1 cellular context compared by ENCODE assay signal in genomic region chr19:12788682-12789097, GRCh38.
TF ChIP-seq lines count a peak whose summit lies in the region.

No MANE protein-coding gene starts in this region.

TF ChIP-seq in HepG2, 621 proteins besides CTCF, POLR2A, EP300 and RAD21 (continued from another document):
- TF ChIP-seq ZNF574 (CRISPR knock-in tag; IDR thresholded peaks at IDR 0.05) (no peak), SAP130 (CRISPR knock-in tag; IDR thresholded peaks at IDR 0.05; ENCODE audit: low read depth) (peak; percentile 54), PCBP1 (IDR thresholded peaks at IDR 0.05; ENCODE audit: borderline replicate concordance, low read depth, low read length) (0 out of 2 replicates have a peak, but pooled peaks have one; percentile 49), RXRA (CRISPR knock-in tag; IDR thresholded peaks at IDR 0.05) (peak; percentile 50; the same call in 1 of the 2 replicates), AFF4 (CRISPR knock-in tag; IDR thresholded peaks at IDR 0.05) (no peak), SP4 (CRISPR knock-in tag; IDR thresholded peaks at IDR 0.05) (no peak), FOSL1 (CRISPR knock-in tag; IDR thresholded peaks at IDR 0.05; ENCODE audit: borderline replicate concordance) (no peak), ZSCAN25 (CRISPR knock-in tag; IDR thresholded peaks at IDR 0.05) (0 out of 2 replicates have a peak, but pooled peaks have one; percentile 28), ZNF10 (CRISPR knock-in tag; IDR thresholded peaks at IDR 0.05; ENCODE audit: borderline replicate concordance, low read depth) (no peak), TEAD3 (CRISPR knock-in tag; optimal IDR thresholded peaks at IDR 0.05; ENCODE audit: borderline replicate concordance) (peak; percentile 13), ZNF136 (CRISPR knock-in tag; IDR thresholded peaks at IDR 0.05; ENCODE audit: low read depth) (no peak), ZNF83 (CRISPR knock-in tag; IDR thresholded peaks at IDR 0.05; ENCODE audit: borderline replicate concordance) (no peak), RERE (CRISPR knock-in tag; IDR thresholded peaks at IDR 0.05; ENCODE audit: low read depth) (no peak), ARID4A (CRISPR knock-in tag; IDR thresholded peaks at IDR 0.05; ENCODE audit: borderline replicate concordance) (peak; percentile 42; the same call in 1 of the 2 replicates), PAXIP1 (CRISPR knock-in tag; conservative IDR thresholded peaks at IDR 0.05) (peak; percentile 46), NFRKB (IDR thresholded peaks at IDR 0.05) (no peak), ZNF710 (CRISPR knock-in tag; IDR thresholded peaks at IDR 0.05; ENCODE audit: borderline replicate concordance) (no peak), SIX4 (CRISPR knock-in tag; IDR thresholded peaks at IDR 0.05) (no peak), RFX5 (IDR thresholded peaks at IDR 0.05; ENCODE audit: low read depth, low read length) (no peak), TIGD3 (CRISPR knock-in tag; IDR thresholded peaks at IDR 0.05; ENCODE audit: borderline replicate concordance) (no peak)
